ENCODE assay signal across 10 cellular contexts in genomic region chr13:46385946-46386345, GRCh38. TPM values are rescaled to one million over a fixed set of nuclear protein-coding genes. Genes with fewer than 3 reads are reported as not detected.
A peak's percentile ranks its signal among the peaks of the same experiment; 100 is the strongest.
DNase-seq lines count a peak whose midpoint lies in the region; ATAC-seq and TF ChIP-seq lines count a peak whose summit lies in the region.
"Had no signal": no experiment of that assay in that cellular context is flagged by ENCODE, and none has a peak within 500 bp of the region (broad histone marks: within the 10 kb centered on the region; RNA-seq: fewer than 3 reads in every experiment).

No MANE protein-coding gene starts in this region.

- H3K9me3 Mint-ChIP-seq in activated T-helper 2 cell treated with anti-CD3 and anti-CD28 coated beads, Interferon-gamma antibody, Interleukin-2, Interleukin-4, amounts not matched to agents 10 μg/mL and 5 μg/mL and 100 μg/mL, durations not matched to agents 14 hours and 24 hours and 36 hours = no peaks in the 10 kb centered on the region

- H3K18ac ChIP-seq in mesendoderm (ENCODE audit: low read length) = no peak overlapping the region

- no peak for DNase-seq in cardiac muscle cell (ENCODE audit: low read depth in 1 of 2, low spot score in 1 of 2)
- no peak for DNase-seq in Right ventricle myocardium inferior (ENCODE audit: missing footprints)
- DNase-seq in activated T-helper 2 cell treated with anti-CD3 and anti-CD28 coated beads, Interferon-gamma antibody, Interleukin-2, Interleukin-4, amounts not matched to agents 10 μg/mL and 5 μg/mL and 100 μg/mL, durations not matched to agents 14 hours and 24 hours and 36 hours (ENCODE audit: low spot score) = no peak
- DNase-seq in mesendoderm = peak; percentile 81
- DNase-seq in transverse colon = no peak
- DNase-seq in activated CD8-positive, alpha-beta memory T cell treated with anti-CD3 and anti-CD28 coated beads for 24 hours = no peak
- DNase-seq in NCI-H524 treated with DMSO at 0.1 percent for 48 hours (lab: John Stamatoyannopoulos, UW) = no peak
- DNase-seq in NCI-H1105 treated with DMSO at 0.1 percent for 48 hours (lab: John Stamatoyannopoulos, UW) = no peak
- DNase-seq: activated CD4-positive, alpha-beta T cell treated with anti-CD3 and anti-CD28 coated beads, Interleukin-2, amount 50 U/mL, for 48 hours; stimulated activated CD4-positive, alpha-beta T cell treated with anti-CD3 and anti-CD28 coated beads, Interleukin-12 subunit alpha, Interleukin-12 subunit beta, amount 100 ng/mL, for 4 hours had no signal

- TF ChIP-seq CTCF in cardiac muscle cell (IDR thresholded peaks at IDR 0.05; ENCODE audit: low read depth, low read length) (no peak), transverse colon (IDR thresholded peaks at IDR 0.05) (no peak)

- peak overlapping the region; percentile 96 for H3K4me2 ChIP-seq in mesendoderm (ENCODE audit: low read length)

- H3K79me1 ChIP-seq in mesendoderm (ENCODE audit: low read length) = no peaks in the 10 kb centered on the region

- H3K4ac ChIP-seq in mesendoderm (ENCODE audit: low read depth, low read length) = no peak overlapping the region

- H3K27ac Mint-ChIP-seq in activated T-helper 2 cell treated with anti-CD3 and anti-CD28 coated beads, Interferon-gamma antibody, Interleukin-2, Interleukin-4, amounts not matched to agents 10 μg/mL and 5 μg/mL and 100 μg/mL, durations not matched to agents 14 hours and 24 hours and 36 hours = no peak overlapping the region

- no peak overlapping the region for H2AK5ac ChIP-seq in mesendoderm (ENCODE audit: low read length)

- H3K9ac ChIP-seq in mesendoderm (ENCODE audit: low read length) = peak overlapping the region; percentile 21

- no peak overlapping the region for H4K5ac ChIP-seq in mesendoderm (ENCODE audit: low read length)

- H3K79me2 ChIP-seq in mesendoderm (ENCODE audit: control insufficient read depth, insufficient read depth, low read length) = no peaks in the 10 kb centered on the region

- H3K56ac ChIP-seq in mesendoderm (ENCODE audit: low read length) = peak overlapping the region; percentile 85

- H3K4me1 ChIP-seq in cardiac muscle cell (ENCODE audit: low read depth) (no peaks in the 10 kb centered on the region), mesendoderm (ENCODE audit: control insufficient read depth, low read depth, low read length) (peaks cover 8% of the 10 kb centered on the region), transverse colon (peaks cover 8 to 66% (median 31%) of the 10 kb centered on the region in 4 donors)

- no peak for ATAC-seq in Right ventricle myocardium inferior

- H3K4me3 Mint-ChIP-seq in activated T-helper 2 cell treated with anti-CD3 and anti-CD28 coated beads, Interferon-gamma antibody, Interleukin-2, Interleukin-4, amounts not matched to agents 10 μg/mL and 5 μg/mL and 100 μg/mL, durations not matched to agents 14 hours and 24 hours and 36 hours (ENCODE audit: low read depth) = peak overlapping the region; percentile 9

- H3K27me3 Mint-ChIP-seq in activated T-helper 2 cell treated with anti-CD3 and anti-CD28 coated beads, Interferon-gamma antibody, Interleukin-2, Interleukin-4, amounts not matched to agents 10 μg/mL and 5 μg/mL and 100 μg/mL, durations not matched to agents 14 hours and 24 hours and 36 hours (ENCODE audit: low read depth) = peaks cover 44% of the 10 kb centered on the region

- H3K36me3 Mint-ChIP-seq in activated T-helper 2 cell treated with anti-CD3 and anti-CD28 coated beads, Interferon-gamma antibody, Interleukin-2, Interleukin-4, amounts not matched to agents 10 μg/mL and 5 μg/mL and 100 μg/mL, durations not matched to agents 14 hours and 24 hours and 36 hours (ENCODE audit: low read depth) = no peaks in the 10 kb centered on the region

- peaks cover 27% of the 10 kb centered on the region for H3K4me1 Mint-ChIP-seq in activated T-helper 2 cell treated with anti-CD3 and anti-CD28 coated beads, Interferon-gamma antibody, Interleukin-2, Interleukin-4, amounts not matched to agents 10 μg/mL and 5 μg/mL and 100 μg/mL, durations not matched to agents 14 hours and 24 hours and 36 hours (ENCODE audit: low read depth)

- H3K27me3 ChIP-seq in cardiac muscle cell = peaks cover 50% of the 10 kb centered on the region
- peaks cover 2% of the 10 kb centered on the region for H3K27me3 ChIP-seq in mesendoderm (ENCODE audit: insufficient read depth, low read length, poor library complexity)
- H3K27me3 ChIP-seq in transverse colon = peaks cover 32% of the 10 kb centered on the region

- H2BK120ac ChIP-seq in mesendoderm (ENCODE audit: low read depth, low read length) = no peak overlapping the region

- no peak overlapping the region for H4K8ac ChIP-seq in mesendoderm (ENCODE audit: low read depth, low read length)

- no peak overlapping the region for H2BK5ac ChIP-seq in mesendoderm (ENCODE audit: low read length)

- no peak overlapping the region for H2BK15ac ChIP-seq in mesendoderm (replicated peaks; ENCODE audit: low read depth)

- in situ Hi-C loops in transverse colon (cut with MboI; ENCODE audit: low pct_ligation_motif_present in 1 of 4, low pct_unique_long_range_greater_than_20kb in 1 of 4, low sequenced_read_pairs in 3 of 4) = no loop called here

- intact Hi-C loops in Right ventricle myocardium inferior (cut with DNase I) (no loop called here), transverse colon (cut with DNase I; ENCODE audit: low total_unique reads) (no loop called here)
- intact Hi-C loops in activated T-helper 2 cell treated with anti-CD3 and anti-CD28 coated beads, Interferon-gamma antibody, Interleukin-2, Interleukin-4, amounts not matched to agents 10 μg/mL and 5 μg/mL and 100 μg/mL, durations not matched to agents 14 hours and 24 hours and 36 hours (cut with micrococcal nuclease) = loop anchor here (2.0 kb wide), 1 partner anchor 31 kb away; no protein-coding TSS in a partner anchor

- H3K36me3 ChIP-seq in cardiac muscle cell (no peaks in the 10 kb centered on the region), mesendoderm (ENCODE audit: control insufficient read depth, insufficient read depth, low read length) (no peaks in the 10 kb centered on the region), transverse colon (no peaks in the 10 kb centered on the region)

- H3K9me3 ChIP-seq in cardiac muscle cell (ENCODE audit: low read depth) (no peaks in the 10 kb centered on the region), transverse colon (no peaks in the 10 kb centered on the region)

- no peak overlapping the region for H3K23ac ChIP-seq in mesendoderm (ENCODE audit: low read length)

- TF ChIP-seq POLR2A in transverse colon (IDR thresholded peaks at IDR 0.05) = no peak

- H3K4me3 ChIP-seq in cardiac muscle cell (peak overlapping the region; percentile 55), mesendoderm (ENCODE audit: low read length) (peak overlapping the region; percentile 15), transverse colon (peak overlapping the region in 3 of 4 donors; percentile 42 to 62 (median 50))

- no peak overlapping the region for H3K27ac ChIP-seq in cardiac muscle cell
- H3K27ac ChIP-seq in mesendoderm (ENCODE audit: low read depth, low read length) = no peak overlapping the region
- peak overlapping the region; percentile 78 to 86 (median 82) for H3K27ac ChIP-seq in transverse colon

- no peak for TF ChIP-seq EP300 in transverse colon (IDR thresholded peaks at IDR 0.05; ENCODE audit: low read depth)

- WGBS in mesendoderm (ENCODE audit: extremely low coverage, insufficient coverage, low lambda C conversion rate) = no CpG with 5 or more reads among the region's 10 CpGs
- 16 to 18% methylated on average over 4 to 10 of the region's 10 CpGs for WGBS in transverse colon (ENCODE audit: low coverage in 1 of 2), 2 donors

RNA-seq across cellular contexts. Expression of gene RUBCNL, which starts 1.1 kb away (rescaled TPM):
- total RNA-seq in cardiac muscle cell = 1.1 and 1.5 TPM in 2 replicates
- 0.67 and 0.74 TPM in 2 replicates for polyA plus RNA-seq in cardiac muscle cell
- 0.51 TPM for total RNA-seq in Right ventricle myocardium inferior
- 0.76 and 1.1 TPM in 2 replicates for total RNA-seq in activated T-helper 2 cell treated with anti-CD3 and anti-CD28 coated beads, Interferon-gamma antibody, Interleukin-2, Interleukin-4, amounts not matched to agents 10 μg/mL and 5 μg/mL and 100 μg/mL, durations not matched to agents 14 hours and 24 hours and 36 hours
- polyA plus RNA-seq in mesendoderm (2013, experiment 1 of 2) = 2.9 TPM
- 2.8 TPM for polyA plus RNA-seq in mesendoderm (2013, experiment 2 of 2)
- 10 to 100 TPM in 3 of 4 donors, 1 to 10 TPM in 1; 2.8 to 27.2 (median 14.2) TPM for total RNA-seq in transverse colon

Comparison
In these comparisons a context has a peak if more than half of its experiments do, and no peak if none do; other contexts are left out.
1. H3K27ac ChIP-seq: peak in transverse colon (4 of 4); none in cardiac muscle cell (single experiment) and mesendoderm (single experiment).
2. Peak in every context shown above with its lines, with median percentiles within 50 percentile points of each other: H3K4me3 ChIP-seq.